Comparison of ENCODE assay signal across 9 cellular contexts in the genomic region with DNA sequence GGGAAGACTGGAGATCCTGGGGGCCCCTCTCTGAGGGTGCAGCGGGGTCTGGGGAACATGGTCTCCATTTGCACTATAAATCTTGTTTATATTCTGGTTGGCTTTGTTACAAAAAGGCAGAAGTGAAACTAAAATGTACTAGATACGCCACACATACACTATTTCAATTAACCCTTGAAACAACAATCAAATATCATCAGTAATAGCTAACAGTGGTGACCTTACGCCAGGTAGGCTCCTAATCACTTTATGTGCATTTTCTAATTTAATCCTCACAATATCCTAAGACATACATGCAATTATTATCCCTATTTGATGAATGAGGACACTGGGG. TPM values are rescaled to one million over a fixed set of nuclear protein-coding genes. Genes with fewer than 3 reads are reported as not detected.
DNase-seq lines count a peak whose midpoint lies in the region; ATAC-seq lines count a peak whose summit lies in the region.
"Had no signal": no experiment of that assay in that cellular context is flagged by ENCODE, and none has a peak within 500 bp of the region (broad histone marks: within the 10 kb centered on the region; RNA-seq: fewer than 3 reads in every experiment).

No MANE protein-coding gene starts in this region.

- H3K27me3 ChIP-seq in esophagus (ENCODE audit: control insufficient read depth in 1 of 2, insufficient read depth in 2 of 2, low read length in 2 of 2), result no peaks in the 10 kb centered on the region

- peak overlapping the region; percentile 60 for H3K27ac ChIP-seq in esophagus (ENCODE audit: low read depth in 2 of 2, low read length in 1 of 2)

- WGBS in esophagus, 2 donors, result 39 to 51% methylated on average over 3 of the region's 3 CpGs

- DNase-seq in CD1c-positive myeloid dendritic cell (ENCODE audit: extremely low spot score) (peak; percentile 33), SHP77 (lab: John Stamatoyannopoulos, UW) (no peak), germinal center (ENCODE audit: low spot score) (no peak), AG08395 (ENCODE audit: low spot score) (no peak), HuH-7 (ENCODE audit: low spot score) (no peak)
- DNase-seq: left ventricle myocardium superior had no signal

- peak overlapping the region; percentile 14 to 41 for H3K4me3 ChIP-seq in esophagus (ENCODE audit: low read depth in 1 of 2, low read length in 2 of 2)

- ATAC-seq in GM19455 (IDR thresholded peaks at IDR 0.05; ENCODE audit: unreplicated experiment) (peak; percentile 60), HG03469 (IDR thresholded peaks at IDR 0.05; ENCODE audit: unreplicated experiment) (peak; percentile 38)

- no peaks in the 10 kb centered on the region for H3K9me3 ChIP-seq in esophagus (ENCODE audit: control insufficient read depth in 2 of 2, insufficient read depth in 1 of 2, low read depth in 1 of 2, low read length in 1 of 2)

- no peaks in the 10 kb centered on the region for H3K36me3 ChIP-seq in esophagus (ENCODE audit: control insufficient read depth in 2 of 2, insufficient read depth in 2 of 2, low read length in 1 of 2)

- peaks cover 4 to 5% of the 10 kb centered on the region in 2 donors for H3K4me1 ChIP-seq in esophagus (ENCODE audit: control insufficient read depth in 2 of 2, insufficient read depth in 2 of 2, low read length in 1 of 2)

RNA-seq across cellular contexts. Expression of a gene that starts 35.1 kb away (rescaled TPM):
- polyA plus RNA-seq in esophagus, result 1 to 10 TPM; 3.3 to 6.3 TPM
